Comparison of ENCODE assay signal across 12 cellular contexts in genomic region chr10:33129987-33130386, GRCh38.
DNase-seq lines count a peak whose midpoint lies in the region; ATAC-seq and TF ChIP-seq lines count a peak whose summit lies in the region.
"Had no signal": no experiment of that assay in that cellular context is flagged by ENCODE, and none has a peak within 500 bp of the region (broad histone marks: within the 10 kb centered on the region; RNA-seq: fewer than 3 reads in every experiment).

No MANE protein-coding gene starts in this region.

- TF ChIP-seq POLR2A in breast epithelium (IDR thresholded peaks at IDR 0.05): no peak

- POLR2A ChIA-PET in MCF 10A (lab: Yijun Ruan, JAX): interaction anchor here (0.9 to 1.7 kb wide), 5 partner anchors 36 to 190 kb away, joined by 3 to 7 read pairs (median 3); no protein-coding TSS in a partner anchor

- H3K9me3 ChIP-seq in breast epithelium: no peaks in the 10 kb centered on the region
- H3K9me3 ChIP-seq in T-helper 17 cell (ENCODE audit: control insufficient read depth, low read length, poor library complexity, severe bottlenecking): no peaks in the 10 kb centered on the region
- H3K9me3 ChIP-seq: tibial nerve had no signal

- no peak overlapping the region for H3K4me3 ChIP-seq in breast epithelium
- H3K4me3 ChIP-seq in fibroblast of villous mesenchyme (ENCODE audit: low read depth, low read length): no peak overlapping the region
- H3K4me3 ChIP-seq: tibial nerve had no signal

- H3K27me3 Mint-ChIP-seq in MCF 10A (ENCODE audit: insufficient read depth, unreplicated experiment) (no peaks in the 10 kb centered on the region), T-helper 17 cell (no peaks in the 10 kb centered on the region)
- no peaks in the 10 kb centered on the region for H3K27me3 Mint-ChIP-seq in stimulated activated memory B cell treated with anti-CD40 and anti-IgM and Interleukin-4, amounts not matched to agents 10 μg/mL and 1 μg/mL and 100 μg/mL, for 72 hours

- no peak for ATAC-seq in T-helper 17 cell
- ATAC-seq in stimulated activated memory B cell treated with anti-CD40 and anti-IgM and Interleukin-4, amounts not matched to agents 10 μg/mL and 1 μg/mL and 100 μg/mL, for 72 hours: no peak
- no peak for ATAC-seq in HG02938 (IDR thresholded peaks at IDR 0.05; ENCODE audit: unreplicated experiment)

- no peaks in the 10 kb centered on the region for H3K36me3 ChIP-seq in breast epithelium
- H3K36me3 ChIP-seq: tibial nerve had no signal

- H3K36me3 Mint-ChIP-seq in MCF 10A (ENCODE audit: insufficient read depth, unreplicated experiment) (no peaks in the 10 kb centered on the region), T-helper 17 cell (ENCODE audit: low read depth) (no peaks in the 10 kb centered on the region)
- no peaks in the 10 kb centered on the region for H3K36me3 Mint-ChIP-seq in stimulated activated memory B cell treated with anti-CD40 and anti-IgM and Interleukin-4, amounts not matched to agents 10 μg/mL and 1 μg/mL and 100 μg/mL, for 72 hours

- TF ChIP-seq CTCF in MCF 10A (IDR thresholded peaks at IDR 0.05; ENCODE audit: unreplicated experiment) (no peak), breast epithelium (IDR thresholded peaks at IDR 0.05) (no peak), fibroblast of villous mesenchyme (IDR thresholded peaks at IDR 0.05; ENCODE audit: insufficient read depth, low read depth, low read length) (no peak)

- CTCF ChIA-PET in MCF 10A (lab: Yijun Ruan, JAX): interaction anchor here (0.8 to 2.4 kb wide), 2 partner anchors 14 to 26 kb away, joined by 3 to 9 read pairs; no protein-coding TSS in a partner anchor

- H3K27me3 ChIP-seq in breast epithelium: no peaks in the 10 kb centered on the region
- H3K27me3 ChIP-seq: tibial nerve had no signal

- H3K9me3 Mint-ChIP-seq in MCF 10A (ENCODE audit: unreplicated experiment): no peaks in the 10 kb centered on the region
- H3K9me3 Mint-ChIP-seq in stimulated activated memory B cell treated with anti-CD40 and anti-IgM and Interleukin-4, amounts not matched to agents 10 μg/mL and 1 μg/mL and 100 μg/mL, for 72 hours: no peaks in the 10 kb centered on the region

- H3K4me1 Mint-ChIP-seq in MCF 10A (ENCODE audit: insufficient read depth, unreplicated experiment): peaks cover 50% of the 10 kb centered on the region
- H3K4me1 Mint-ChIP-seq in T-helper 17 cell: peaks cover 71% of the 10 kb centered on the region
- H3K4me1 Mint-ChIP-seq in stimulated activated memory B cell treated with anti-CD40 and anti-IgM and Interleukin-4, amounts not matched to agents 10 μg/mL and 1 μg/mL and 100 μg/mL, for 72 hours: peaks cover 59% of the 10 kb centered on the region

- H3K27ac Mint-ChIP-seq in MCF 10A (ENCODE audit: low read depth, unreplicated experiment) (peak overlapping the region; percentile 20), T-helper 17 cell (peak overlapping the region; percentile 100)
- peak overlapping the region; percentile 72 for H3K27ac Mint-ChIP-seq in stimulated activated memory B cell treated with anti-CD40 and anti-IgM and Interleukin-4, amounts not matched to agents 10 μg/mL and 1 μg/mL and 100 μg/mL, for 72 hours

- H3K4me3 Mint-ChIP-seq in MCF 10A (ENCODE audit: unreplicated experiment) (no peak overlapping the region), T-helper 17 cell (no peak overlapping the region)
- no peak overlapping the region for H3K4me3 Mint-ChIP-seq in stimulated activated memory B cell treated with anti-CD40 and anti-IgM and Interleukin-4, amounts not matched to agents 10 μg/mL and 1 μg/mL and 100 μg/mL, for 72 hours

- no TSS peak for BruUV-seq in MCF 10A (replicated peaks; lab: Mats Ljungman, UMichigan)

- peak overlapping the region in 1 of 2 donors; percentile 55 for H3K27ac ChIP-seq in breast epithelium

- no peaks in the 10 kb centered on the region for H3K4me1 ChIP-seq in breast epithelium

- DNase-seq in MCF 10A (ENCODE audit: unreplicated experiment) (peak; percentile 35), breast epithelium (ENCODE audit: low spot score in 2 of 2) (no peak), T-helper 17 cell (no peak), fibroblast of villous mesenchyme (ENCODE audit: low read depth) (peak; percentile 91), NCI-H1417 (lab: John Stamatoyannopoulos, UW) (no peak), NCI-H2081 treated with DMSO at 0.1 percent for 48 hours (lab: John Stamatoyannopoulos, UW) (no peak)
- DNase-seq: activated gamma-delta T cell treated with Interleukin-2 at 50 U/mL for 16 hours, dermis blood vessel endothelial cell, NCI-H526 treated with DMSO at 0.1 percent for 48 hours had no signal

- intact Hi-C loops in MCF 10A (cut with micrococcal nuclease): loop anchor here (2.0 kb wide), 1 partner anchor 27 kb away; no protein-coding TSS in a partner anchor
- intact Hi-C loops in breast epithelium (cut with DNase I; ENCODE audit: low total_unique reads): no loop called here

Comparison
In these comparisons a context has a peak if more than half of its experiments do, and no peak if none do; other contexts are left out.
1. DNase-seq: peak in MCF 10A (single experiment) and fibroblast of villous mesenchyme (single experiment); none in breast epithelium (0 of 2), T-helper 17 cell (0 of 3), NCI-H1417 (0 of 3) and NCI-H2081 treated with DMSO at 0.1 percent for 48 hours (single experiment).
2. H3K27ac Mint-ChIP-seq: peak in every context shown above with its lines; median percentile 100 in T-helper 17 cell; 72 in stimulated activated memory B cell treated with anti-CD40 and anti-IgM and Interleukin-4, amounts not matched to agents 10 μg/mL and 1 μg/mL and 100 μg/mL, for 72 hours; 20 in MCF 10A.